8 cellular contexts compared by ENCODE assay signal in the genomic region with DNA sequence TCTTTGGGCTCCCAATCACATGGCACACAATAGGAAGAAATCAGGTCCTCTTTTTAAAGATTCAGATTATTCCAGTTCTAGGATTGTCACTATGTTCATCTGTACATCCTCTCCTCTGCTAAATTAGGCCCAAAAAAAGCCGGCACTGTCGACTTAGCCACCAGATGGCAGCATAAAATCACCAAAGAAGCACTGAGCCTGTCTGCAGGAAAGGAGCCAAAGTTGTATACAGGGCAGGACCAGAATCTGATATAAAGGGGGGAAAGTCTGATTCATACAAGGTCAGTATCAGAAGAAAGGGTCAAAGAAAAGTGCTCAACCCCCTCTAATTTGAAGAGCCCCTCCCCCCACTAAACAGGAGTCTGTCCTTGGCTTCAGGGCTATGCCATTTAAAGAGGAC. TPM values are rescaled to one million over a fixed set of nuclear protein-coding genes. Genes with fewer than 3 reads are reported as not detected.
DNase-seq lines count a peak whose midpoint lies in the region; ATAC-seq and TF ChIP-seq lines count a peak whose summit lies in the region.

No MANE protein-coding gene starts in this region.

- no peak overlapping the region for H3K4me3 ChIP-seq in Jurkat, Clone E6-1 (ENCODE audit: low read length)
- H3K4me3 ChIP-seq in foreskin fibroblast (ENCODE audit: low read depth in 1 of 2, low read length in 2 of 2) (no peak overlapping the region), parathyroid adenoma (ENCODE audit: low read depth, low read length) (no peak overlapping the region), upper lobe of right lung (no peak overlapping the region)

- DNase-seq in GDM1 (lab: John Stamatoyannopoulos, UW) (peak; percentile 54), RPMI7951 (ENCODE audit: low read depth) (peak; percentile 65), foreskin fibroblast (peak; percentile 32 to 75), upper lobe of right lung (no peak)
- peak; percentile 51 for DNase-seq in Jurkat, Clone E6-1 (ENCODE audit: low read depth, low spot score)

- H3K79me2 ChIP-seq in parathyroid adenoma, result no peaks in the 10 kb centered on the region

- H3K27ac ChIP-seq in parathyroid adenoma (no peak overlapping the region), upper lobe of right lung (no peak overlapping the region)

- no peak overlapping the region for H3K4me3 Mint-ChIP-seq in activated T-helper 17 cell treated with anti-CD3 and anti-CD28 coated beads, Interleukin-2, amount 50 U/mL, for 72 hours

- no peak overlapping the region for H2AFZ ChIP-seq in parathyroid adenoma

- H3K9me3 ChIP-seq in parathyroid adenoma (ENCODE audit: control insufficient read depth, low read length), result no peaks in the 10 kb centered on the region
- H3K9me3 ChIP-seq in upper lobe of right lung, result no peaks in the 10 kb centered on the region

- H3K4me1 Mint-ChIP-seq in activated T-helper 17 cell treated with anti-CD3 and anti-CD28 coated beads, Interleukin-2, amount 50 U/mL, for 72 hours, result no peaks in the 10 kb centered on the region

- H3K36me3 Mint-ChIP-seq in activated T-helper 17 cell treated with anti-CD3 and anti-CD28 coated beads, Interleukin-2, amount 50 U/mL, for 72 hours (ENCODE audit: low read depth), result no peaks in the 10 kb centered on the region

- no peaks in the 10 kb centered on the region for H3K27me3 ChIP-seq in parathyroid adenoma (ENCODE audit: control insufficient read depth, insufficient read depth, low read length)
- no peaks in the 10 kb centered on the region for H3K27me3 ChIP-seq in upper lobe of right lung

- H3K9me3 Mint-ChIP-seq in activated T-helper 17 cell treated with anti-CD3 and anti-CD28 coated beads, Interleukin-2, amount 50 U/mL, for 72 hours, result no peaks in the 10 kb centered on the region

- no peaks in the 10 kb centered on the region for H3K27me3 Mint-ChIP-seq in activated T-helper 17 cell treated with anti-CD3 and anti-CD28 coated beads, Interleukin-2, amount 50 U/mL, for 72 hours

- H3K4me2 ChIP-seq in parathyroid adenoma (ENCODE audit: low read length), result no peak overlapping the region

- ATAC-seq in activated T-helper 17 cell treated with anti-CD3 and anti-CD28 coated beads, Interleukin-2, amount 50 U/mL, for 72 hours (replicated peaks), result peak; percentile 48
- ATAC-seq in upper lobe of right lung, result peak; percentile 77
- ATAC-seq in HG02571 (IDR thresholded peaks at IDR 0.05; ENCODE audit: unreplicated experiment), result no peak

- TF ChIP-seq CTCF in foreskin fibroblast (IDR thresholded peaks at IDR 0.05; ENCODE audit: low read depth, low read length) (peak; percentile 56), parathyroid adenoma (IDR thresholded peaks at IDR 0.05) (peak; percentile 62), upper lobe of right lung (IDR thresholded peaks at IDR 0.05) (peak; percentile 58)

- H3K36me3 ChIP-seq in parathyroid adenoma (ENCODE audit: control insufficient read depth, insufficient read depth, low read length) (no peaks in the 10 kb centered on the region), upper lobe of right lung (no peaks in the 10 kb centered on the region)

- no peak overlapping the region for H3K27ac Mint-ChIP-seq in activated T-helper 17 cell treated with anti-CD3 and anti-CD28 coated beads, Interleukin-2, amount 50 U/mL, for 72 hours

- intact Hi-C loops in upper lobe of right lung (cut with DNase I), result no loop called here

- H3K9ac ChIP-seq in parathyroid adenoma, result no peak overlapping the region

- H3K4me1 ChIP-seq in parathyroid adenoma (no peaks in the 10 kb centered on the region), upper lobe of right lung (no peaks in the 10 kb centered on the region)

RNA-seq across cellular contexts. Expression of a gene that starts 3.0 kb away (rescaled TPM):
- not detected for polyA plus RNA-seq in Jurkat, Clone E6-1 (2012; ENCODE audit: insufficient read depth, insufficient read length)
- 0.48 and 0.49 TPM in 2 replicates for total RNA-seq in RPMI7951 (2014; rRNA removed; shearing (Covaris generic))
- total RNA-seq in activated T-helper 17 cell treated with anti-CD3 and anti-CD28 coated beads, Interleukin-2, amount 50 U/mL, for 72 hours, result under 1 TPM in 1 of 2 donors, not detected in 1; 0.11 TPM
- total RNA-seq in upper lobe of right lung, result 0.12 TPM
